ENCODE assay signal across 8 cellular contexts in the genomic region with DNA sequence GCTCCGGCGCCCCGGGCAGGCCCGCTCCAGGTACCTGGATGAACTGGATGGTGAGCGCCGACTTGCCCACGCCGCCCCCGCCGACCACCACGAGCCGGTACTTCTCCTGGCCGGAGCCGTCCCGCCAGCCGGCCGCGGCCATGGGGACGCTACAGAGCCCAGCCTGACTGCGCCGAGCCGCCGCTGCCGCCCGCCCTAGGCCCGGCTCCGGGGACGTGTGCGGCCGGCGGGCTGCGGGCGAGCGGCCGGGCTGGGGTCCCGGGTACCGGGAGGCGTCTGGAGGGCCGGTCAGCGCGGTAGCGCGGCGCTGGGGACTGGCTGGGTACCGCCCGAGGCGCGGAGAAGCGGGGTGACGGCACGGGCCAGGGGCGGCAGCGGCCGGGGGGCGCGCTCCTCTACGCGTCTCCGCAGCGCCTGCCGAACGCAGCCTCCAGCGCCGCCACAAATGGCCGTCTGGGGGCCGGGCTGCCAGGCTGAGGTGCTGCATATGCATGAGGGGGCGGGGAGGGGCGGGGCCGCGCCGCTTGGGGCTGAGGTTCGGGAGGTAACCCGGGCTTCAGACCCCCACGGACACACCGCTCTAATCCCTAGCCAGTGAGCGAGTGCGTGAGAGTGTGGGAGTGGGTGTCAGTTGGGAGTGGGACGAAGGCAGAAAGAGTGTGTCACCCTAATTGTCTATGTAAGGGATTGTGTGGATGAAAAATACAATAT. TPM values are rescaled to one million over a fixed set of nuclear protein-coding genes. Genes with fewer than 3 reads are reported as not detected.
DNase-seq lines count a peak whose midpoint lies in the region; ATAC-seq and TF ChIP-seq lines count a peak whose summit lies in the region.

A gene (minus strand): TSS at position 455 of the 711 bp plus-strand sequence. CDS start 313 bp downstream, at position 142.

- H3K4me1 Mint-ChIP-seq in HFFc6 (ENCODE audit: low read depth) = peaks cover 49% of the 10 kb centered on the region

- H3K27ac Mint-ChIP-seq in HFFc6 = peak within 1 kb of the TSS; percentile 95

- peak; percentile 52 for DNase-seq in HFFc6
- DNase-seq in NCI-H1694 treated with DMSO at 0.1 percent for 48 hours (lab: John Stamatoyannopoulos, UW) = peak; percentile 7
- peak; percentile 26 for DNase-seq in activated CD4-positive, CD25-positive, alpha-beta regulatory T cell treated with anti-CD3 and anti-CD28 coated beads, Interleukin-2, amount 50 U/mL, for 16 hours (ENCODE audit: low read depth, low spot score)
- DNase-seq in central memory CD4-positive, alpha-beta T cell = peak; percentile 72
- peak; percentile 50 for DNase-seq in kidney glomerular epithelial cell (lab: John Stamatoyannopoulos, UW)
- peak; percentile 44 to 60 for DNase-seq in stimulated activated CD4-positive, alpha-beta T cell treated with anti-CD3 and anti-CD28 coated beads, Interleukin-1b, Interleukin-23, amount 100 ng/mL, for 1 hour (ENCODE audit: low read depth in 2 of 2)
- no peak for DNase-seq in GOT3 (lab: John Stamatoyannopoulos, UW)

- no peaks in the 10 kb centered on the region for H3K9me3 Mint-ChIP-seq in HFFc6

- ATAC-seq in GM18498 (IDR thresholded peaks at IDR 0.05; ENCODE audit: unreplicated experiment) = peak; percentile 94

- peak within 1 kb of the TSS; percentile 98 for H3K4me3 Mint-ChIP-seq in HFFc6

- peak; percentile 32; the same call in 1 of the 2 replicates for TF ChIP-seq CTCF in HFFc6 (IDR thresholded peaks at IDR 0.05)

- no peaks in the 10 kb centered on the region for H3K27me3 Mint-ChIP-seq in HFFc6 (ENCODE audit: insufficient read depth)

- peaks cover 33% of the 10 kb centered on the region for H3K36me3 Mint-ChIP-seq in HFFc6 (ENCODE audit: low read depth)

RNA-seq across cellular contexts. Expression of the gene that starts here (rescaled TPM):
- total RNA-seq in HFFc6 (2021; fragmentation: NEBNext Ultra II Directional; extraction: Animal tissue kit (Norgen Biotek cat#: 25700)) = 100 to 1,000 TPM in 3 of 6 experiments, 10 to 100 TPM in 3; 89.6 to 122 (median 103) TPM
